28 cellular contexts compared by ENCODE assay signal in the genomic region with DNA sequence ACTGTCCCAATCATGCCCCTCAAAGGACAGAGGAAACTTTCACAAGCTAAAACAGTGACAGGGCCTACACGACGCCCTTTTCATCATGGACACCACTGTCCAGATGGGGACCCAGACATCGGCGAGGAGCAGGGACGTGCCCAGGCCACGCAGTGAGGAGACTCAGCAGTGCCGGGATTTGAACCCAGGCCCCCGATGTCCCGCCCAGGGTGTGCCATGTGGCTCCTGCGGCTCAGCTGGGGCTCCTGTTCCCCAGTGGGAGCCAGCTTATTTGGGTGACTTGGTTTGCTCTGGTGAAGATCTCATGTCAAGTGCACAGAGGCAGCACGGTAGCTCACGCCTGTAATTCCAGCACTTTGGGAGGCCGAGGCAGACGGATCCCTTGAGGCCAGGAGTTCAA.
DNase-seq lines count a peak whose midpoint lies in the region; ATAC-seq and TF ChIP-seq lines count a peak whose summit lies in the region.
"Had no signal": no experiment of that assay in that cellular context is flagged by ENCODE, and none has a peak within 500 bp of the region (broad histone marks: within the 10 kb centered on the region; RNA-seq: fewer than 3 reads in every experiment).

No MANE protein-coding gene starts in this region.

- H3K4me1 Mint-ChIP-seq in activated naive CD8-positive, alpha-beta T cell treated with anti-CD3 and anti-CD28 coated beads, Interleukin-2, amount 10 ng/mL, durations not matched to agents 7 days and 5 days, result peaks cover 42% of the 10 kb centered on the region
- H3K4me1 Mint-ChIP-seq in activated naive CD8-positive, alpha-beta T cell treated with anti-CD3 and anti-CD28 coated beads for 36 hours, result peaks cover 50% of the 10 kb centered on the region
- peaks cover 48% of the 10 kb centered on the region for H3K4me1 Mint-ChIP-seq in central memory CD8-positive, alpha-beta T cell
- peaks cover 33 to 57% of the 10 kb centered on the region in 2 donors for H3K4me1 Mint-ChIP-seq in natural killer cell

- H3K9me3 Mint-ChIP-seq in activated naive CD8-positive, alpha-beta T cell treated with anti-CD3 and anti-CD28 coated beads, Interleukin-2, amount 10 ng/mL, durations not matched to agents 7 days and 5 days, result no peaks in the 10 kb centered on the region
- H3K9me3 Mint-ChIP-seq in activated naive CD8-positive, alpha-beta T cell treated with anti-CD3 and anti-CD28 coated beads for 36 hours, result no peaks in the 10 kb centered on the region
- no peaks in the 10 kb centered on the region for H3K9me3 Mint-ChIP-seq in central memory CD8-positive, alpha-beta T cell
- no peaks in the 10 kb centered on the region for H3K9me3 Mint-ChIP-seq in natural killer cell
- H3K9me3 Mint-ChIP-seq: CD8-positive, alpha-beta T cell; neural progenitor cell had no signal

- no peaks in the 10 kb centered on the region for H3K27me3 ChIP-seq in effector memory CD4-positive, alpha-beta T cell (replicated peaks; ENCODE audit: control insufficient read depth, insufficient read depth, low read length, poor library complexity, severe bottlenecking)
- H3K27me3 ChIP-seq: brain microvascular endothelial cell, gastroesophageal sphincter, hepatocyte, neural progenitor cell, Peyer's patch, right lobe of liver, upper lobe of right lung had no signal

- H3K9me3 ChIP-seq in effector memory CD4-positive, alpha-beta T cell (ENCODE audit: control insufficient read depth, low read length), result no peaks in the 10 kb centered on the region
- H3K9me3 ChIP-seq: A549, gastroesophageal sphincter, Peyer's patch, right lobe of liver, upper lobe of right lung had no signal

- TF ChIP-seq CTCF in natural killer cell (IDR thresholded peaks at IDR 0.05), result no peak

- H3K36me3 Mint-ChIP-seq in activated naive CD8-positive, alpha-beta T cell treated with anti-CD3 and anti-CD28 coated beads, Interleukin-2, amount 10 ng/mL, durations not matched to agents 7 days and 5 days, result peaks cover 28% of the 10 kb centered on the region
- peaks cover 39% of the 10 kb centered on the region for H3K36me3 Mint-ChIP-seq in activated naive CD8-positive, alpha-beta T cell treated with anti-CD3 and anti-CD28 coated beads for 36 hours
- H3K36me3 Mint-ChIP-seq in central memory CD8-positive, alpha-beta T cell (ENCODE audit: insufficient read depth), result peaks cover 48% of the 10 kb centered on the region
- H3K36me3 Mint-ChIP-seq in natural killer cell, result no peaks in the 10 kb centered on the region
- H3K36me3 Mint-ChIP-seq: neural progenitor cell had no signal

- peak overlapping the region; percentile 46 for H3K27ac Mint-ChIP-seq in activated naive CD8-positive, alpha-beta T cell treated with anti-CD3 and anti-CD28 coated beads, Interleukin-2, amount 10 ng/mL, durations not matched to agents 7 days and 5 days
- H3K27ac Mint-ChIP-seq in activated naive CD8-positive, alpha-beta T cell treated with anti-CD3 and anti-CD28 coated beads for 36 hours, result no peak overlapping the region
- H3K27ac Mint-ChIP-seq in central memory CD8-positive, alpha-beta T cell (ENCODE audit: low read depth), result peak overlapping the region; percentile 71
- peak overlapping the region; percentile 54 to 70 for H3K27ac Mint-ChIP-seq in natural killer cell
- H3K27ac Mint-ChIP-seq: progenitor cell of endocrine pancreas had no signal

- H3K27me3 Mint-ChIP-seq in activated naive CD8-positive, alpha-beta T cell treated with anti-CD3 and anti-CD28 coated beads, Interleukin-2, amount 10 ng/mL, durations not matched to agents 7 days and 5 days, result no peaks in the 10 kb centered on the region
- no peaks in the 10 kb centered on the region for H3K27me3 Mint-ChIP-seq in activated naive CD8-positive, alpha-beta T cell treated with anti-CD3 and anti-CD28 coated beads for 36 hours
- H3K27me3 Mint-ChIP-seq in central memory CD8-positive, alpha-beta T cell, result no peaks in the 10 kb centered on the region
- H3K27me3 Mint-ChIP-seq in natural killer cell (ENCODE audit: low read depth in 2 of 2), result no peaks in the 10 kb centered on the region
- H3K27me3 Mint-ChIP-seq: progenitor cell of endocrine pancreas had no signal

- intact Hi-C loops in natural killer cell (cut with micrococcal nuclease), result no loop called here

- no peak for ATAC-seq in activated naive CD8-positive, alpha-beta T cell treated with anti-CD3 and anti-CD28 coated beads, Interleukin-2, amount 10 ng/mL, durations not matched to agents 7 days and 5 days (ENCODE audit: low read depth)
- ATAC-seq in central memory CD8-positive, alpha-beta T cell (replicated peaks; ENCODE audit: extremely low read depth, poor library complexity, severe bottlenecking), result no peak
- ATAC-seq in natural killer cell (no peak), HG03196 (IDR thresholded peaks at IDR 0.05; ENCODE audit: unreplicated experiment) (no peak)
- ATAC-seq: CD8-positive, alpha-beta T cell; gastroesophageal sphincter; GM12878 had no signal

- H3K36me3 ChIP-seq in effector memory CD4-positive, alpha-beta T cell (ENCODE audit: control insufficient read depth, insufficient read depth, low read length), result peaks cover 58% of the 10 kb centered on the region
- H3K36me3 ChIP-seq: neural progenitor cell, right lobe of liver, WERI-Rb-1 had no signal

- no peak for DNase-seq in activated naive CD8-positive, alpha-beta T cell treated with anti-CD3 and anti-CD28 coated beads, Interleukin-2, amount 10 ng/mL, durations not matched to agents 7 days and 5 days
- no peak for DNase-seq in activated naive CD8-positive, alpha-beta T cell treated with anti-CD3 and anti-CD28 coated beads for 36 hours
- no peak for DNase-seq in central memory CD8-positive, alpha-beta T cell (ENCODE audit: low spot score in 2 of 2)
- DNase-seq in natural killer cell (no peak), Ammon's horn (ENCODE audit: low spot score) (no peak)
- no peak for DNase-seq in stimulated activated CD4-positive, alpha-beta T cell treated with anti-CD3 and anti-CD28 coated beads, Interleukin-1b, Interleukin-23, amount 100 ng/mL, for 48 hours
- no peak for DNase-seq in effector memory CD4-positive, alpha-beta T cell
- DNase-seq: activated CD4-positive, alpha-beta T cell treated with anti-CD3 and anti-CD28 coated beads for 48 hours; activated naive CD4-positive, alpha-beta T cell treated with Interleukin-2 at 50 U/mL for 16 hours; activated T-cell treated with anti-CD3 and anti-CD28 coated beads, Interleukin-2, amount 50 U/mL, for 48 hours; amniotic stem cell; brain microvascular endothelial cell; CD8-positive, alpha-beta T cell; NCI-H1048; NCI-H82; right lobe of liver; stimulated activated CD4-positive, alpha-beta T cell treated with anti-CD3 and anti-CD28 coated beads, Interleukin-12 subunit alpha, Interleukin-12 subunit beta, amount 100 ng/mL, for 4 hours; stimulated activated CD4-positive, alpha-beta T cell treated with anti-CD3 and anti-CD28 coated beads, Interleukin-4, amount 100 ng/mL, for 1 hour; upper lobe of right lung had no signal

- no peak overlapping the region for H3K4me3 Mint-ChIP-seq in activated naive CD8-positive, alpha-beta T cell treated with anti-CD3 and anti-CD28 coated beads, Interleukin-2, amount 10 ng/mL, durations not matched to agents 7 days and 5 days
- no peak overlapping the region for H3K4me3 Mint-ChIP-seq in activated naive CD8-positive, alpha-beta T cell treated with anti-CD3 and anti-CD28 coated beads for 36 hours
- H3K4me3 Mint-ChIP-seq in central memory CD8-positive, alpha-beta T cell, result no peak overlapping the region
- peak overlapping the region; percentile 40 for H3K4me3 Mint-ChIP-seq in natural killer cell
- H3K4me3 Mint-ChIP-seq: CD8-positive, alpha-beta T cell; neural progenitor cell had no signal

- POLR2A ChIA-PET in activated naive CD8-positive, alpha-beta T cell treated with anti-CD3 and anti-CD28 coated beads, Interleukin-2, amount 10 ng/mL, durations not matched to agents 7 days and 5 days (lab: Charles Lee), result interaction anchor here (0.9 to 3.7 kb wide), 3 partner anchors 69 to 83 kb away, joined by 3 to 29 read pairs (median 4); a partner anchor contains a TSS

- H3K27ac ChIP-seq in effector memory CD4-positive, alpha-beta T cell (ENCODE audit: insufficient read depth, low read length, poor library complexity, severe bottlenecking), result no peak overlapping the region
- H3K27ac ChIP-seq: brain microvascular endothelial cell, hepatocyte, neural progenitor cell, Peyer's patch, right lobe of liver, upper lobe of right lung, WERI-Rb-1 had no signal

- peaks cover 18% of the 10 kb centered on the region for H3K4me1 ChIP-seq in effector memory CD4-positive, alpha-beta T cell (ENCODE audit: control insufficient read depth, insufficient read depth, low read length, poor library complexity, severe bottlenecking)

- no peak overlapping the region for H3K4me3 ChIP-seq in effector memory CD4-positive, alpha-beta T cell (ENCODE audit: insufficient read depth, low read depth, low read length, poor library complexity, severe bottlenecking)
- H3K4me3 ChIP-seq: A549, gastroesophageal sphincter, GM12878, hepatocyte, neural progenitor cell, Peyer's patch, right lobe of liver, upper lobe of right lung had no signal
